ENCODE assay signal across 13 cellular contexts in the genomic region with DNA sequence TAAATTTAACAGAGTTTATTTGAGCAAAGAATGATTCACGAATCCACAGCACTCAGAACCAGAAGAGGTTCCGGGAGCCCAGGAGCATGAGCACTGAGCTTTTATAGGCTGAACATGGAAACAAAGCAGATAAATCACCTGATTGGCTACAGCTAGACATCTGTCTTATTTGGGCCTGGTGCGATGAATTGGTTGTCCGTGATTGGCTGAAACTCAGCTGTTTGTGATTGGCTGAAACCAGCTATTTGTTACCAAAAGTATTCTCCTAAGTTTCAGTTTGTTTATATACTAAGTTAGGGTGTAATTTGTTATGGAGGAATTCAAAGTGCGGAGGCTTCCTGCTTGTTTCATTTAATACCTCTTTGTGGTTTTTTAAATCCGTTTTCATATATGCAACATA. TPM values are rescaled to one million over a fixed set of nuclear protein-coding genes. Genes with fewer than 3 reads are reported as not detected.
DNase-seq lines count a peak whose midpoint lies in the region; ATAC-seq, FAIRE-seq and TF ChIP-seq lines count a peak whose summit lies in the region.
"Had no signal": no experiment of that assay in that cellular context is flagged by ENCODE, and none has a peak within 500 bp of the region (broad histone marks: within the 10 kb centered on the region; RNA-seq: fewer than 3 reads in every experiment).

No MANE protein-coding gene starts in this region.

- no peaks in the 10 kb centered on the region for H3K9me3 Mint-ChIP-seq in activated T-cell treated with anti-CD3 and anti-CD28 coated beads, Interleukin-2, amount 50 U/mL, for 24 hours
- H3K9me3 Mint-ChIP-seq in astrocyte (ENCODE audit: unreplicated experiment) = no peaks in the 10 kb centered on the region
- H3K9me3 Mint-ChIP-seq in stimulated activated naive CD8-positive, alpha-beta T cell treated with anti-CD3 and anti-CD28 coated beads, Interleukin-15, Interleukin-2, amounts not matched to agents 100 ng/mL and 50 ng/mL, for 24 hours = no peaks in the 10 kb centered on the region

- H3K4me2 ChIP-seq in astrocyte (ENCODE audit: low read length) = no peak overlapping the region

- no peak overlapping the region for H3K4me3 ChIP-seq in astrocyte (ENCODE audit: insufficient read depth, low read depth, low read length)
- H3K4me3 ChIP-seq: thoracic aorta had no signal

- peaks cover 76% of the 10 kb centered on the region for H3K4me1 Mint-ChIP-seq in activated T-cell treated with anti-CD3 and anti-CD28 coated beads, Interleukin-2, amount 50 U/mL, for 24 hours (ENCODE audit: low read depth)
- H3K4me1 Mint-ChIP-seq in astrocyte (ENCODE audit: low read depth, unreplicated experiment) = peaks cover 29% of the 10 kb centered on the region
- H3K4me1 Mint-ChIP-seq in stimulated activated naive CD8-positive, alpha-beta T cell treated with anti-CD3 and anti-CD28 coated beads, Interleukin-15, Interleukin-2, amounts not matched to agents 100 ng/mL and 50 ng/mL, for 24 hours (ENCODE audit: low read depth) = peaks cover 66% of the 10 kb centered on the region

- H3K4me1 ChIP-seq in astrocyte (ENCODE audit: insufficient read depth, low read length) = no peaks in the 10 kb centered on the region

- peak overlapping the region; percentile 77 for H3K4me3 Mint-ChIP-seq in activated T-cell treated with anti-CD3 and anti-CD28 coated beads, Interleukin-2, amount 50 U/mL, for 24 hours
- H3K4me3 Mint-ChIP-seq in astrocyte (ENCODE audit: unreplicated experiment) = no peak overlapping the region
- H3K4me3 Mint-ChIP-seq in stimulated activated naive CD8-positive, alpha-beta T cell treated with anti-CD3 and anti-CD28 coated beads, Interleukin-15, Interleukin-2, amounts not matched to agents 100 ng/mL and 50 ng/mL, for 24 hours = peak overlapping the region; percentile 82

- no peak overlapping the region for H3K9ac ChIP-seq in astrocyte (ENCODE audit: low read length)

- no peaks in the 10 kb centered on the region for H4K20me1 ChIP-seq in astrocyte (ENCODE audit: insufficient read depth, low read length)

- no peak for FAIRE-seq in astrocyte (lab: Jason Lieb, UNC)
- FAIRE-seq: HepG2 had no signal

- H3K27ac Mint-ChIP-seq in activated T-cell treated with anti-CD3 and anti-CD28 coated beads, Interleukin-2, amount 50 U/mL, for 24 hours = peak overlapping the region; percentile 94
- H3K27ac Mint-ChIP-seq in astrocyte (ENCODE audit: unreplicated experiment) = peak overlapping the region; percentile 83
- H3K27ac Mint-ChIP-seq in stimulated activated naive CD8-positive, alpha-beta T cell treated with anti-CD3 and anti-CD28 coated beads, Interleukin-15, Interleukin-2, amounts not matched to agents 100 ng/mL and 50 ng/mL, for 24 hours = peak overlapping the region; percentile 88

- H3K27me3 ChIP-seq in astrocyte (ENCODE audit: insufficient read depth, low read length) = peaks cover 2% of the 10 kb centered on the region

- no peaks in the 10 kb centered on the region for H3K36me3 ChIP-seq in astrocyte (ENCODE audit: insufficient read depth, low read length)
- H3K36me3 ChIP-seq: thoracic aorta had no signal

- no peak for DNase-seq in activated T-cell treated with anti-CD3 and anti-CD28 coated beads, Interleukin-2, amount 50 U/mL, for 24 hours
- no peak for DNase-seq in activated T-cell treated with anti-CD3 and anti-CD28 coated beads for 4 hours
- peak; percentile 62 for DNase-seq in activated CD4-positive, alpha-beta T cell treated with anti-CD3 and anti-CD28 coated beads for 48 hours
- no peak for DNase-seq in astrocyte (ENCODE audit: low read depth)
- no peak for DNase-seq in cerebellum (ENCODE audit: low spot score)
- no peak for DNase-seq in SHP77 treated with DMSO at 0.1 percent for 48 hours (lab: John Stamatoyannopoulos, UW)
- DNase-seq: ACHN, NCI-H446 treated with DMSO at 0.1 percent for 48 hours had no signal

- no peaks in the 10 kb centered on the region for H3K9me3 ChIP-seq in astrocyte (ENCODE audit: insufficient read depth, low read depth, low read length)
- H3K9me3 ChIP-seq: thoracic aorta had no signal

- H3K36me3 Mint-ChIP-seq in activated T-cell treated with anti-CD3 and anti-CD28 coated beads, Interleukin-2, amount 50 U/mL, for 24 hours (ENCODE audit: low read depth) = no peaks in the 10 kb centered on the region
- H3K36me3 Mint-ChIP-seq in astrocyte (ENCODE audit: low read depth, unreplicated experiment) = peaks cover 2% of the 10 kb centered on the region
- H3K36me3 Mint-ChIP-seq in stimulated activated naive CD8-positive, alpha-beta T cell treated with anti-CD3 and anti-CD28 coated beads, Interleukin-15, Interleukin-2, amounts not matched to agents 100 ng/mL and 50 ng/mL, for 24 hours (ENCODE audit: low read depth) = no peaks in the 10 kb centered on the region

- H3K27ac ChIP-seq in astrocyte (ENCODE audit: low read depth, low read length) = no peak overlapping the region
- H3K27ac ChIP-seq: thoracic aorta had no signal

- H3K27me3 Mint-ChIP-seq in activated T-cell treated with anti-CD3 and anti-CD28 coated beads, Interleukin-2, amount 50 U/mL, for 24 hours = no peaks in the 10 kb centered on the region
- peaks cover 4% of the 10 kb centered on the region for H3K27me3 Mint-ChIP-seq in astrocyte (ENCODE audit: low read depth, unreplicated experiment)
- H3K27me3 Mint-ChIP-seq in stimulated activated naive CD8-positive, alpha-beta T cell treated with anti-CD3 and anti-CD28 coated beads, Interleukin-15, Interleukin-2, amounts not matched to agents 100 ng/mL and 50 ng/mL, for 24 hours = no peaks in the 10 kb centered on the region

- no peak overlapping the region for H2AFZ ChIP-seq in astrocyte (ENCODE audit: low read depth, low read length)

- TF ChIP-seq CTCF in astrocyte (IDR thresholded peaks at IDR 0.05; ENCODE audit: insufficient read depth, low read depth, low read length) = no peak

- ATAC-seq in GM18498 (IDR thresholded peaks at IDR 0.05; ENCODE audit: unreplicated experiment) = no peak
- ATAC-seq: HepG2, sciatic nerve had no signal

- H3K79me2 ChIP-seq in astrocyte (ENCODE audit: insufficient read depth, low read length) = no peaks in the 10 kb centered on the region

RNA-seq across cellular contexts. Expression of gene LCP2, which starts 15.8 kb away (rescaled TPM):
- 0.09 TPM in 1 of 2 replicates, not detected in the other for total RNA-seq in astrocyte
- total RNA-seq in cerebellum = 3.6 TPM
- total RNA-seq: HepG2 had no signal
